24 cellular contexts compared by ENCODE assay signal in the genomic region with DNA sequence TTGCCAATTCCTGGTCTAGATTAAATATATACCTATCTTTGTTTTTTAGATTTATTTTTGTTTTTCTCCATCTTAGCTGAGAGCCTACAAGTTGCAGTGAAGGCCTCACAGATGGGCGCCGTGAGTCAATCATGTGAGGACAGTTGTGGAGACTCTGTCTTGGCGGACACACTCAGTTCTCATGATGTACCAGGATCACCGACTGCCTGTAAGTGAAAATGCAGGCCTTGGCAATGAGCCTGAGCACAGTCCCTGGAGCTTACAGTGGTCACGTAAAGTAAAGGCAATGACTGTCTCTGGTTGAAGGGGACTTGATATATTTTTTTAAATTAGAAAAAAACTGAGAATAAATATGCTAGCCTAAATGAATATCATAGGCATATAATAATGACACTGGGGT.
DNase-seq lines count a peak whose midpoint lies in the region; ATAC-seq and TF ChIP-seq lines count a peak whose summit lies in the region.
"Had no signal": no experiment of that assay in that cellular context is flagged by ENCODE, and none has a peak within 500 bp of the region (broad histone marks: within the 10 kb centered on the region; RNA-seq: fewer than 3 reads in every experiment).

No MANE protein-coding gene starts in this region.

- H3K4me1 ChIP-seq in right atrium auricular region = no peaks in the 10 kb centered on the region
- peaks cover 0 to 2% of the 10 kb centered on the region in 2 donors for H3K4me1 ChIP-seq in gastrocnemius medialis
- H3K4me1 ChIP-seq in esophagus squamous epithelium = peaks cover 0 to 3% (median 0%) of the 10 kb centered on the region in 3 donors

- TF ChIP-seq CTCF in right atrium auricular region (IDR thresholded peaks at IDR 0.05) (no peak), gastrocnemius medialis (IDR thresholded peaks at IDR 0.05 in 4 of 5, conservative IDR thresholded peaks at IDR 0.05 in 1 of 5) (no peak), esophagus squamous epithelium (IDR thresholded peaks at IDR 0.05) (no peak)

- H3K4me3 ChIP-seq in right atrium auricular region = no peak overlapping the region
- H3K4me3 ChIP-seq in gastrocnemius medialis = no peak overlapping the region
- no peak overlapping the region for H3K4me3 ChIP-seq in esophagus squamous epithelium
- H3K4me3 ChIP-seq: GM23248, SK-N-MC had no signal

- WGBS in esophagus squamous epithelium, 2 donors = 82 to 85% methylated on average over 5 of the region's 5 CpGs

- H3K9me3 ChIP-seq in right atrium auricular region (no peaks in the 10 kb centered on the region), gastrocnemius medialis (no peaks in the 10 kb centered on the region), esophagus squamous epithelium (no peaks in the 10 kb centered on the region)

- intact Hi-C loops in Right ventricle myocardium inferior (cut with DNase I) = no loop called here
- intact Hi-C loops in cardiac septum (cut with DNase I) = no loop called here
- intact Hi-C loops in gastrocnemius medialis (cut with DNase I; ENCODE audit: low total_unique reads) = no loop called here
- intact Hi-C loops in esophagus squamous epithelium (cut with DNase I) = no loop called here

- H3K27me3 ChIP-seq in right atrium auricular region (no peaks in the 10 kb centered on the region), gastrocnemius medialis (no peaks in the 10 kb centered on the region), esophagus squamous epithelium (no peaks in the 10 kb centered on the region)

- H3K27ac ChIP-seq in right atrium auricular region (no peak overlapping the region), gastrocnemius medialis (peak overlapping the region in 1 of 4 donors; percentile 27), esophagus squamous epithelium (no peak overlapping the region)
- H3K27ac ChIP-seq: GM23248, RWPE1, SK-N-MC had no signal

- ATAC-seq in Right ventricle myocardium inferior (peak; percentile 77), gastrocnemius medialis (peak; percentile 69 to 71)
- ATAC-seq: HepG2 had no signal

- TF ChIP-seq POLR2A in gastrocnemius medialis (IDR thresholded peaks at IDR 0.05) (no peak), esophagus squamous epithelium (IDR thresholded peaks at IDR 0.05) (no peak)

- in situ Hi-C loops in gastrocnemius medialis (cut with MboI; ENCODE audit: low sequenced_read_pairs in 4 of 4) = no loop called here

- peak; percentile 68 for DNase-seq in Right ventricle myocardium inferior (ENCODE audit: missing footprints)
- no peak for DNase-seq in right atrium auricular region (ENCODE audit: low spot score)
- peak; percentile 78 for DNase-seq in cardiac septum (ENCODE audit: low spot score)
- DNase-seq in gastrocnemius medialis = peak; percentile 17 to 38
- no peak for DNase-seq in pons (ENCODE audit: low spot score)
- DNase-seq in medulla oblongata (ENCODE audit: extremely low spot score) = no peak
- DNase-seq in esophagus squamous epithelium (lab: John Stamatoyannopoulos, UW) = no peak
- DNase-seq: 8988T; C1 segment of cervical spinal cord; CD4-positive, alpha-beta memory T cell; COR-L47; DMS53; GM23248; H7; MV-4-11; NCI-H1105; NCI-H1436 treated with DMSO at 0.1 percent for 48 hours; NCI-H187 treated with DMSO at 0.1 percent for 48 hours; NCI-H2107; NCI-H526 treated with DMSO at 0.1 percent for 48 hours; SIG-M5 had no signal

- H3K36me3 ChIP-seq in right atrium auricular region = no peaks in the 10 kb centered on the region
- H3K36me3 ChIP-seq in gastrocnemius medialis = no peaks in the 10 kb centered on the region
- H3K36me3 ChIP-seq in esophagus squamous epithelium = peaks cover 0 to 47% (median 3%) of the 10 kb centered on the region in 3 donors

Comparison
In these comparisons a context has a peak if more than half of its experiments do, and no peak if none do; other contexts are left out.
1. DNase-seq: peak in Right ventricle myocardium inferior (single experiment), cardiac septum (single experiment) and gastrocnemius medialis (2 of 2); none in right atrium auricular region (single experiment), pons (single experiment), medulla oblongata (single experiment) and esophagus squamous epithelium (single experiment).